In genomic region chr10:35554461-35555056, GRCh38 we compare ENCODE assay signal across 1 cellular context.
TF ChIP-seq lines count a peak whose summit lies in the region.

No MANE protein-coding gene starts in this region.

TF ChIP-seq in SK-N-SH, 30 proteins besides CTCF, POLR2A, EP300 and RAD21 (continued from another document):
- no peak for TF ChIP-seq ZBTB33 (IDR thresholded peaks at IDR 0.05; ENCODE audit: borderline replicate concordance, low read depth)
- TF ChIP-seq, protein P1, sequence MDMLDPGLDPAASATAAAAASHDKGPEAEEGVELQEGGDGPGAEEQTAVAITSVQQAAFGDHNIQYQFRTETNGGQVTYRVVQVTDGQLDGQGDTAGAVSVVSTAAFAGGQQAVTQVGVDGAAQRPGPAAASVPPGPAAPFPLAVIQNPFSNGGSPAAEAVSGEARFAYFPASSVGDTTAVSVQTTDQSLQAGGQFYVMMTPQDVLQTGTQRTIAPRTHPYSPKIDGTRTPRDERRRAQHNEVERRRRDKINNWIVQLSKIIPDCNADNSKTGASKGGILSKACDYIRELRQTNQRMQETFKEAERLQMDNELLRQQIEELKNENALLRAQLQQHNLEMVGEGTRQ (IDR thresholded peaks at IDR 0.05; ENCODE audit: borderline replicate concordance, low read depth, low read length) = no peak
- TF ChIP-seq EZH2phosphoT487 (IDR thresholded peaks at IDR 0.05; ENCODE audit: borderline replicate concordance, low read depth) = no peak
- no peak for TF ChIP-seq RFX5 (IDR thresholded peaks at IDR 0.05; ENCODE audit: low read length)
- no peak for TF ChIP-seq TCF12 (IDR thresholded peaks at IDR 0.05)
- TF ChIP-seq, protein P2, sequence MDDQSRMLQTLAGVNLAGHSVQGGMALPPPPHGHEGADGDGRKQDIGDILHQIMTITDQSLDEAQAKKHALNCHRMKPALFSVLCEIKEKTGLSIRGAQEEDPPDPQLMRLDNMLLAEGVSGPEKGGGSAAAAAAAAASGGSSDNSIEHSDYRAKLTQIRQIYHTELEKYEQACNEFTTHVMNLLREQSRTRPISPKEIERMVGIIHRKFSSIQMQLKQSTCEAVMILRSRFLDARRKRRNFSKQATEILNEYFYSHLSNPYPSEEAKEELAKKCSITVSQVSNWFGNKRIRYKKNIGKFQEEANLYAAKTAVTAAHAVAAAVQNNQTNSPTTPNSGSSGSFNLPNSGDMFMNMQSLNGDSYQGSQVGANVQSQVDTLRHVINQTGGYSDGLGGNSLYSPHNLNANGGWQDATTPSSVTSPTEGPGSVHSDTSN (IDR thresholded peaks at IDR 0.05) = no peak
- no peak for TF ChIP-seq RXRA (IDR thresholded peaks at IDR 0.05; ENCODE audit: borderline replicate concordance, low read depth)
- no peak for TF ChIP-seq ELF1 (IDR thresholded peaks at IDR 0.05)
TF ChIP-seq in SK-N-SH: peak in this region for 0.
